ENCODE assay signal across 1 cellular context in the genomic region with DNA sequence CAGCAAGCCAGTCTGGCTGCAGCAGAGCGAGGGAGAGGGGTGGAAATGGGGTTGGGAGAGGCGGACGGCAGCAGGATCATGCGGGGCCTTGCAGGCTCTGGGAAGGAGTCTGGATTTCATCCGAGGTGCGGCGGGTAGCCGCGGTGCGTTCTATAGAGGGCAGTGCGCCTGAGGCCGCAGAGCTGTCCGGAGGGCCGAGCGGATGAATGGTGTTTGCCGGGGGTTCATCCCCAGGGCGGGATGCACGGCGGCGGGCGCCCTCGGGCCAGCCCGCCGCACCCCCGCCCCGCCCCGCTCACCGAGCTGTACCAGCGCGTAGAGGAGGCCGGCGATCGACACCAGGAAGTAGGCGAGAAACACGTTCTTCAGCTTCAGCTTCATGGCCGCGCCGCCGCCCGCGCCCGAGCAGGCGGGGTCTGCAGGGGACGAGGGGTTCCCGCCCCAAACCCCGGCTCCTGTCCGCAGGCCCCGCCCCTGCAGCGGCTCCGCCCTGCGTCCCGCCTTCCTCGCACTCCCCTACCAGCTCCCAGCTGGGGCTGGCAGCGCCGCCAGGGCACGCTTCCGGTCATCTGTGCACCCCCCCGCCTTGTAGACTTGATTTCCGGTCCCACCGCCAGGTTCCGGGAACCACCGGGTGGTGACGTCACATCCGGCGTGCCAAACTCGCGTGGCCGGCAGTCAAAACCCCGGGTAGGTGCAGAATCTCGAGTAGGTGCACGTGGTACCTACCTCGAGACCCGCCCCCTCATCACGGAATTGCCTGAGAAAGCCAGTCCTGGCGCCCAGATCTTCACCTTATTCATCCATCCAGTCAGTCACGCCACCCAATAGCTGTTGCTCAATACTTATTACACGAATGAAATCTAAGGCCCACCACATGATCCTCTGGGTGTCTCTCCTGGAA.
TF ChIP-seq lines count a peak whose summit lies in the region.

A gene (minus strand): TSS at position 420 of the 904 bp plus-strand sequence. CDS start 39 bp downstream, at position 381.

TF ChIP-seq in GM12878, 131 proteins besides CTCF, POLR2A, EP300 and RAD21 (continued from another document):
- TF ChIP-seq, protein P1, sequence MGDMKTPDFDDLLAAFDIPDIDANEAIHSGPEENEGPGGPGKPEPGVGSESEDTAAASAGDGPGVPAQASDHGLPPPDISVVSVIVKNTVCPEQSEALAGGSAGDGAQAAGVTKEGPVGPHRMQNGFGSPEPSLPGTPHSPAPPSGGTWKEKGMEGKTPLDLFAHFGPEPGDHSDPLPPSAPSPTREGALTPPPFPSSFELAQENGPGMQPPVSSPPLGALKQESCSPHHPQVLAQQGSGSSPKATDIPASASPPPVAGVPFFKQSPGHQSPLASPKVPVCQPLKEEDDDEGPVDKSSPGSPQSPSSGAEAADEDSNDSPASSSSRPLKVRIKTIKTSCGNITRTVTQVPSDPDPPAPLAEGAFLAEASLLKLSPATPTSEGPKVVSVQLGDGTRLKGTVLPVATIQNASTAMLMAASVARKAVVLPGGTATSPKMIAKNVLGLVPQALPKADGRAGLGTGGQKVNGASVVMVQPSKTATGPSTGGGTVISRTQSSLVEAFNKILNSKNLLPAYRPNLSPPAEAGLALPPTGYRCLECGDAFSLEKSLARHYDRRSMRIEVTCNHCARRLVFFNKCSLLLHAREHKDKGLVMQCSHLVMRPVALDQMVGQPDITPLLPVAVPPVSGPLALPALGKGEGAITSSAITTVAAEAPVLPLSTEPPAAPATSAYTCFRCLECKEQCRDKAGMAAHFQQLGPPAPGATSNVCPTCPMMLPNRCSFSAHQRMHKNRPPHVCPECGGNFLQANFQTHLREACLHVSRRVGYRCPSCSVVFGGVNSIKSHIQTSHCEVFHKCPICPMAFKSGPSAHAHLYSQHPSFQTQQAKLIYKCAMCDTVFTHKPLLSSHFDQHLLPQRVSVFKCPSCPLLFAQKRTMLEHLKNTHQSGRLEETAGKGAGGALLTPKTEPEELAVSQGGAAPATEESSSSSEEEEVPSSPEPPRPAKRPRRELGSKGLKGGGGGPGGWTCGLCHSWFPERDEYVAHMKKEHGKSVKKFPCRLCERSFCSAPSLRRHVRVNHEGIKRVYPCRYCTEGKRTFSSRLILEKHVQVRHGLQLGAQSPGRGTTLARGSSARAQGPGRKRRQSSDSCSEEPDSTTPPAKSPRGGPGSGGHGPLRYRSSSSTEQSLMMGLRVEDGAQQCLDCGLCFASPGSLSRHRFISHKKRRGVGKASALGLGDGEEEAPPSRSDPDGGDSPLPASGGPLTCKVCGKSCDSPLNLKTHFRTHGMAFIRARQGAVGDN (IDR thresholded peaks at IDR 0.05), result peak; percentile 95
- peak; percentile 59; the same call in 1 of the 2 replicates for TF ChIP-seq EED (IDR thresholded peaks at IDR 0.05; ENCODE audit: low read depth)
- peak; percentile 52; the same call in 1 of the 2 replicates for TF ChIP-seq TAF1 (IDR thresholded peaks at IDR 0.05; ENCODE audit: borderline replicate concordance, low read depth, low read length)
- peak in 1 of 2 experiments; percentile 88; a peak in 2 of 4 replicates for TF ChIP-seq ETV6 (conservative IDR thresholded peaks at IDR 0.05 in 1 of 2, IDR thresholded peaks at IDR 0.05 in 1 of 2; ENCODE audit: borderline replicate concordance in 1 of 2, low read depth in 1 of 2)
- no peak for TF ChIP-seq ZNF622 (IDR thresholded peaks at IDR 0.05)
- TF ChIP-seq NFYA (IDR thresholded peaks at IDR 0.05; ENCODE audit: borderline replicate concordance, low read depth, low read length), result no peak
- TF ChIP-seq MTA2 (IDR thresholded peaks at IDR 0.05; ENCODE audit: low read depth), result peak; percentile 28; the same call in 1 of the 2 replicates
- no peak for TF ChIP-seq EZH2 (IDR thresholded peaks at IDR 0.05; ENCODE audit: borderline replicate concordance, control insufficient read depth, low read depth, low read length)
- TF ChIP-seq MEF2A (IDR thresholded peaks at IDR 0.05; ENCODE audit: insufficient read depth, low read depth, low read length), result no peak
- peak; percentile 43 to 59 for TF ChIP-seq EGR1 (IDR thresholded peaks at IDR 0.05; ENCODE audit: borderline replicate concordance in 1 of 2, low read depth in 2 of 2, low read length in 2 of 2)
- TF ChIP-seq FOXK2 (IDR thresholded peaks at IDR 0.05), result no peak
- no peak for TF ChIP-seq STAT3 (IDR thresholded peaks at IDR 0.05; ENCODE audit: low read depth, low read length)
- no peak for TF ChIP-seq FOS (IDR thresholded peaks at IDR 0.05; ENCODE audit: borderline replicate concordance, extremely low read depth, insufficient read length)
- TF ChIP-seq, protein P2, sequence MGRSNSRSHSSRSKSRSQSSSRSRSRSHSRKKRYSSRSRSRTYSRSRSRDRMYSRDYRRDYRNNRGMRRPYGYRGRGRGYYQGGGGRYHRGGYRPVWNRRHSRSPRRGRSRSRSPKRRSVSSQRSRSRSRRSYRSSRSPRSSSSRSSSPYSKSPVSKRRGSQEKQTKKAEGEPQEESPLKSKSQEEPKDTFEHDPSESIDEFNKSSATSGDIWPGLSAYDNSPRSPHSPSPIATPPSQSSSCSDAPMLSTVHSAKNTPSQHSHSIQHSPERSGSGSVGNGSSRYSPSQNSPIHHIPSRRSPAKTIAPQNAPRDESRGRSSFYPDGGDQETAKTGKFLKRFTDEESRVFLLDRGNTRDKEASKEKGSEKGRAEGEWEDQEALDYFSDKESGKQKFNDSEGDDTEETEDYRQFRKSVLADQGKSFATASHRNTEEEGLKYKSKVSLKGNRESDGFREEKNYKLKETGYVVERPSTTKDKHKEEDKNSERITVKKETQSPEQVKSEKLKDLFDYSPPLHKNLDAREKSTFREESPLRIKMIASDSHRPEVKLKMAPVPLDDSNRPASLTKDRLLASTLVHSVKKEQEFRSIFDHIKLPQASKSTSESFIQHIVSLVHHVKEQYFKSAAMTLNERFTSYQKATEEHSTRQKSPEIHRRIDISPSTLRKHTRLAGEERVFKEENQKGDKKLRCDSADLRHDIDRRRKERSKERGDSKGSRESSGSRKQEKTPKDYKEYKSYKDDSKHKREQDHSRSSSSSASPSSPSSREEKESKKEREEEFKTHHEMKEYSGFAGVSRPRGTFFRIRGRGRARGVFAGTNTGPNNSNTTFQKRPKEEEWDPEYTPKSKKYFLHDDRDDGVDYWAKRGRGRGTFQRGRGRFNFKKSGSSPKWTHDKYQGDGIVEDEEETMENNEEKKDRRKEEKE (IDR thresholded peaks at IDR 0.05), result no peak
- TF ChIP-seq RFX5 (IDR thresholded peaks at IDR 0.05; ENCODE audit: low read depth, low read length), result 0 out of 2 replicates have a peak, but pooled peaks have one; percentile 55
- TF ChIP-seq JUND (IDR thresholded peaks at IDR 0.05; ENCODE audit: low read depth, low read length), result peak; percentile 86
- no peak for TF ChIP-seq NFIC (IDR thresholded peaks at IDR 0.05; ENCODE audit: low read depth, low read length)
- no peak for TF ChIP-seq ZZZ3 (IDR thresholded peaks at IDR 0.05; ENCODE audit: control insufficient read depth, insufficient read length, low read depth)
- peak; percentile 96 for TF ChIP-seq HDGF (IDR thresholded peaks at IDR 0.05)
- TF ChIP-seq SIX5 (IDR thresholded peaks at IDR 0.05; ENCODE audit: low read depth, low read length, severe bottlenecking), result peak; percentile 20
- 0 out of 2 replicates have a peak, but pooled peaks have one; percentile 24 for TF ChIP-seq NR2F1 (conservative IDR thresholded peaks at IDR 0.05)
- TF ChIP-seq, protein P3, sequence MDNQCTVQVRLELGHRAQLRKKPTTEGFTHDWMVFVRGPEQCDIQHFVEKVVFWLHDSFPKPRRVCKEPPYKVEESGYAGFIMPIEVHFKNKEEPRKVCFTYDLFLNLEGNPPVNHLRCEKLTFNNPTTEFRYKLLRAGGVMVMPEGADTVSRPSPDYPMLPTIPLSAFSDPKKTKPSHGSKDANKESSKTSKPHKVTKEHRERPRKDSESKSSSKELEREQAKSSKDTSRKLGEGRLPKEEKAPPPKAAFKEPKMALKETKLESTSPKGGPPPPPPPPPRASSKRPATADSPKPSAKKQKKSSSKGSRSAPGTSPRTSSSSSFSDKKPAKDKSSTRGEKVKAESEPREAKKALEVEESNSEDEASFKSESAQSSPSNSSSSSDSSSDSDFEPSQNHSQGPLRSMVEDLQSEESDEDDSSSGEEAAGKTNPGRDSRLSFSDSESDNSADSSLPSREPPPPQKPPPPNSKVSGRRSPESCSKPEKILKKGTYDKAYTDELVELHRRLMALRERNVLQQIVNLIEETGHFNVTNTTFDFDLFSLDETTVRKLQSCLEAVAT (IDR thresholded peaks at IDR 0.05), result 0 out of 2 replicates have a peak, but pooled peaks have one; percentile 23
- TF ChIP-seq RUNX3 (IDR thresholded peaks at IDR 0.05; ENCODE audit: low read length), result peak; percentile 52
- no peak for TF ChIP-seq JUNB (IDR thresholded peaks at IDR 0.05)
- no peak for TF ChIP-seq ASH2L (IDR thresholded peaks at IDR 0.05; ENCODE audit: borderline replicate concordance, low read depth)
- TF ChIP-seq SMAD1 (IDR thresholded peaks at IDR 0.05; ENCODE audit: low read depth, partially characterized antibody), result no peak
- TF ChIP-seq TCF12 (IDR thresholded peaks at IDR 0.05; ENCODE audit: low read depth, low read length), result peak; percentile 60; the same call in 1 of the 2 replicates
- TF ChIP-seq WRNIP1 (IDR thresholded peaks at IDR 0.05; ENCODE audit: borderline replicate concordance, low read depth, low read length), result no peak; the same call in 1 of the 2 replicates
- TF ChIP-seq SP1 (IDR thresholded peaks at IDR 0.05; ENCODE audit: low read depth, low read length), result peak; percentile 60
- TF ChIP-seq, protein P4, sequence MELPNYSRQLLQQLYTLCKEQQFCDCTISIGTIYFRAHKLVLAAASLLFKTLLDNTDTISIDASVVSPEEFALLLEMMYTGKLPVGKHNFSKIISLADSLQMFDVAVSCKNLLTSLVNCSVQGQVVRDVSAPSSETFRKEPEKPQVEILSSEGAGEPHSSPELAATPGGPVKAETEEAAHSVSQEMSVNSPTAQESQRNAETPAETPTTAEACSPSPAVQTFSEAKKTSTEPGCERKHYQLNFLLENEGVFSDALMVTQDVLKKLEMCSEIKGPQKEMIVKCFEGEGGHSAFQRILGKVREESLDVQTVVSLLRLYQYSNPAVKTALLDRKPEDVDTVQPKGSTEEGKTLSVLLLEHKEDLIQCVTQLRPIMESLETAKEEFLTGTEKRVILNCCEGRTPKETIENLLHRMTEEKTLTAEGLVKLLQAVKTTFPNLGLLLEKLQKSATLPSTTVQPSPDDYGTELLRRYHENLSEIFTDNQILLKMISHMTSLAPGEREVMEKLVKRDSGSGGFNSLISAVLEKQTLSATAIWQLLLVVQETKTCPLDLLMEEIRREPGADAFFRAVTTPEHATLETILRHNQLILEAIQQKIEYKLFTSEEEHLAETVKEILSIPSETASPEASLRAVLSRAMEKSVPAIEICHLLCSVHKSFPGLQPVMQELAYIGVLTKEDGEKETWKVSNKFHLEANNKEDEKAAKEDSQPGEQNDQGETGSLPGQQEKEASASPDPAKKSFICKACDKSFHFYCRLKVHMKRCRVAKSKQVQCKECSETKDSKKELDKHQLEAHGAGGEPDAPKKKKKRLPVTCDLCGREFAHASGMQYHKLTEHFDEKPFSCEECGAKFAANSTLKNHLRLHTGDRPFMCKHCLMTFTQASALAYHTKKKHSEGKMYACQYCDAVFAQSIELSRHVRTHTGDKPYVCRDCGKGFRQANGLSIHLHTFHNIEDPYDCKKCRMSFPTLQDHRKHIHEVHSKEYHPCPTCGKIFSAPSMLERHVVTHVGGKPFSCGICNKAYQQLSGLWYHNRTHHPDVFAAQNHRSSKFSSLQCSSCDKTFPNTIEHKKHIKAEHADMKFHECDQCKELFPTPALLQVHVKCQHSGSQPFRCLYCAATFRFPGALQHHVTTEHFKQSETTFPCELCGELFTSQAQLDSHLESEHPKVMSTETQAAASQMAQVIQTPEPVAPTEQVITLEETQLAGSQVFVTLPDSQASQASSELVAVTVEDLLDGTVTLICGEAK (IDR thresholded peaks at IDR 0.05; ENCODE audit: borderline replicate concordance), result peak; percentile 96
- peak; percentile 46; the same call in 1 of the 2 replicates for TF ChIP-seq PML (IDR thresholded peaks at IDR 0.05; ENCODE audit: low read length)
- TF ChIP-seq CHD4 (IDR thresholded peaks at IDR 0.05), result no peak
- TF ChIP-seq NR2C1 (IDR thresholded peaks at IDR 0.05), result peak; percentile 63
- no peak for TF ChIP-seq PAX8 (IDR thresholded peaks at IDR 0.05)
- TF ChIP-seq, protein P5, sequence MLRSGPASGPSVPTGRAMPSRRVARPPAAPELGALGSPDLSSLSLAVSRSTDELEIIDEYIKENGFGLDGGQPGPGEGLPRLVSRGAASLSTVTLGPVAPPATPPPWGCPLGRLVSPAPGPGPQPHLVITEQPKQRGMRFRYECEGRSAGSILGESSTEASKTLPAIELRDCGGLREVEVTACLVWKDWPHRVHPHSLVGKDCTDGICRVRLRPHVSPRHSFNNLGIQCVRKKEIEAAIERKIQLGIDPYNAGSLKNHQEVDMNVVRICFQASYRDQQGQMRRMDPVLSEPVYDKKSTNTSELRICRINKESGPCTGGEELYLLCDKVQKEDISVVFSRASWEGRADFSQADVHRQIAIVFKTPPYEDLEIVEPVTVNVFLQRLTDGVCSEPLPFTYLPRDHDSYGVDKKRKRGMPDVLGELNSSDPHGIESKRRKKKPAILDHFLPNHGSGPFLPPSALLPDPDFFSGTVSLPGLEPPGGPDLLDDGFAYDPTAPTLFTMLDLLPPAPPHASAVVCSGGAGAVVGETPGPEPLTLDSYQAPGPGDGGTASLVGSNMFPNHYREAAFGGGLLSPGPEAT (IDR thresholded peaks at IDR 0.05; ENCODE audit: low read depth), result 0 out of 2 replicates have a peak, but pooled peaks have one; percentile 22
